ENCODE assay signal across 1 cellular context in the genomic region with DNA sequence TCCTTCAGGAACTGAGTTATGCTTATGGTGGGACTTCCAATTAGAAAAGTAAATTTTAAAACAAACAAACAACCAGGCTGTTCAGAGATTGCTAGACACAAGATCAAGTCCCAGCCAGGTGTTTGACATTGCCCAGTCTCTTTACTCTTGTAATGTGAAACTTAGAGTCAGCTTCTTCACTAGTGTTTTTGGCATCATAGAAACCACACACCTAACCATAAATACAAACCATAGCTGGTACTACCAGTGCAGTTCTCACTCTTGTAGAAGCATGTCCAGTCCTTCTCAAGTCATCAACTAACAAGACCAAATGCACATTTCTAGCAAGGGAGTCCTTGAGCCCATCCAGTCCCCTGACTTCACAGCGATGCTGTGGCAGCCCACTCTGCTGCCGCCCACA.
TF ChIP-seq lines count a peak whose summit lies in the region.

No MANE protein-coding gene starts in this region.

TF ChIP-seq in IMR-90, 13 proteins besides CTCF, POLR2A, EP300 and RAD21:
- TF ChIP-seq RCOR1 (IDR thresholded peaks at IDR 0.05; ENCODE audit: insufficient replicate concordance, low read length) (no peak), CHD1 (IDR thresholded peaks at IDR 0.05; ENCODE audit: low read depth, low read length) (no peak), FOS (IDR thresholded peaks at IDR 0.05; ENCODE audit: low read depth, low read length) (no peak), BHLHE40 (IDR thresholded peaks at IDR 0.05; ENCODE audit: low read depth, low read length) (no peak), NFE2L2 (IDR thresholded peaks at IDR 0.05; ENCODE audit: low read depth, low read length) (no peak), MAZ (IDR thresholded peaks at IDR 0.05; ENCODE audit: borderline replicate concordance, low read depth, low read length) (no peak), SMC3 (IDR thresholded peaks at IDR 0.05; ENCODE audit: low read depth, low read length) (no peak), MXI1 (IDR thresholded peaks at IDR 0.05; ENCODE audit: borderline replicate concordance, low read depth, low read length) (no peak), ELK1 (IDR thresholded peaks at IDR 0.05; ENCODE audit: borderline replicate concordance, low read depth, low read length) (no peak), MAFK (IDR thresholded peaks at IDR 0.05; ENCODE audit: low read depth, low read length) (no peak), RFX5 (IDR thresholded peaks at IDR 0.05; ENCODE audit: low read depth, low read length) (no peak), CEBPB (IDR thresholded peaks at IDR 0.05; ENCODE audit: low read depth, low read length) (no peak)
- TF ChIP-seq, protein P1, sequence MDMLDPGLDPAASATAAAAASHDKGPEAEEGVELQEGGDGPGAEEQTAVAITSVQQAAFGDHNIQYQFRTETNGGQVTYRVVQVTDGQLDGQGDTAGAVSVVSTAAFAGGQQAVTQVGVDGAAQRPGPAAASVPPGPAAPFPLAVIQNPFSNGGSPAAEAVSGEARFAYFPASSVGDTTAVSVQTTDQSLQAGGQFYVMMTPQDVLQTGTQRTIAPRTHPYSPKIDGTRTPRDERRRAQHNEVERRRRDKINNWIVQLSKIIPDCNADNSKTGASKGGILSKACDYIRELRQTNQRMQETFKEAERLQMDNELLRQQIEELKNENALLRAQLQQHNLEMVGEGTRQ (IDR thresholded peaks at IDR 0.05; ENCODE audit: low read depth, low read length) = no peak
